In genomic region chr4:8655411-8656184, GRCh38 we compare ENCODE assay signal across 26 cellular contexts.
DNase-seq lines count a peak whose midpoint lies in the region; ATAC-seq, FAIRE-seq and TF ChIP-seq lines count a peak whose summit lies in the region.
"Had no signal": no experiment of that assay in that cellular context is flagged by ENCODE, and none has a peak within 500 bp of the region (broad histone marks: within the 10 kb centered on the region; RNA-seq: fewer than 3 reads in every experiment).

No MANE protein-coding gene starts in this region.

- no peaks in the 10 kb centered on the region for H3K36me3 Mint-ChIP-seq in activated T-helper 17 cell treated with anti-CD3 and anti-CD28 coated beads, Interleukin-2, amount 50 U/mL, for 72 hours (ENCODE audit: low read depth)
- H3K36me3 Mint-ChIP-seq: CD8-positive, alpha-beta memory T cell had no signal

- H3K4me1 Mint-ChIP-seq in activated T-helper 17 cell treated with anti-CD3 and anti-CD28 coated beads, Interleukin-2, amount 50 U/mL, for 72 hours = no peaks in the 10 kb centered on the region
- H3K4me1 Mint-ChIP-seq: CD8-positive, alpha-beta memory T cell had no signal

- no peak for ATAC-seq in left cardiac atrium
- no peak for ATAC-seq in activated T-helper 17 cell treated with anti-CD3 and anti-CD28 coated beads, Interleukin-2, amount 50 U/mL, for 72 hours (replicated peaks)
- ATAC-seq: HepG2, K562, Right ventricle myocardium inferior had no signal

- peaks cover 10% of the 10 kb centered on the region for H3K27me3 Mint-ChIP-seq in activated T-helper 17 cell treated with anti-CD3 and anti-CD28 coated beads, Interleukin-2, amount 50 U/mL, for 72 hours

- H3K27ac Mint-ChIP-seq in activated T-helper 17 cell treated with anti-CD3 and anti-CD28 coated beads, Interleukin-2, amount 50 U/mL, for 72 hours = no peak overlapping the region
- H3K27ac Mint-ChIP-seq: CD8-positive, alpha-beta memory T cell had no signal

- 83 to 86% methylated on average over 25 of the region's 25 CpGs for WGBS in sigmoid colon, 2 donors

- H3K4me3 ChIP-seq in kidney (ENCODE audit: low read length in 2 of 2) = no peak overlapping the region
- no peak overlapping the region for H3K4me3 ChIP-seq in sigmoid colon
- no peak overlapping the region for H3K4me3 ChIP-seq in tibial artery
- H3K4me3 ChIP-seq: K562, SJSA1 had no signal

- FAIRE-seq in kidney (lab: Jason Lieb, UNC) = no peak
- FAIRE-seq: HepG2 had no signal

- DNase-seq in cardiac septum (ENCODE audit: low spot score) (peak; percentile 62), left cardiac atrium (no peak), kidney (peak; percentile 52), sigmoid colon (peak; percentile 57), tibial artery (no peak)
- no peak for DNase-seq in activated effector memory CD4-positive, alpha-beta T cell treated with Interleukin-2 at 50 U/mL for 16 hours
- DNase-seq: 8988T; Calu3; CD8-positive, alpha-beta memory T cell; DMS53; EL; GF-D8; MM.1S; NCI-H1048; NCI-H1436; NCI-H187 treated with DMSO at 0.1 percent for 48 hours; NCI-H2107; NCI-H446 treated with DMSO at 0.1 percent for 48 hours; NCI-H526 treated with DMSO at 0.1 percent for 48 hours; OCI-M1 had no signal

- peaks cover 5% of the 10 kb centered on the region for H3K9me3 Mint-ChIP-seq in activated T-helper 17 cell treated with anti-CD3 and anti-CD28 coated beads, Interleukin-2, amount 50 U/mL, for 72 hours

- no peak overlapping the region for H3K4me3 Mint-ChIP-seq in activated T-helper 17 cell treated with anti-CD3 and anti-CD28 coated beads, Interleukin-2, amount 50 U/mL, for 72 hours
- H3K4me3 Mint-ChIP-seq: CD8-positive, alpha-beta memory T cell had no signal

- H3K4me1 ChIP-seq in kidney (ENCODE audit: control insufficient read depth in 1 of 2, insufficient read depth in 1 of 2, low read depth in 1 of 2, low read length in 2 of 2) = no peaks in the 10 kb centered on the region
- no peaks in the 10 kb centered on the region for H3K4me1 ChIP-seq in sigmoid colon
- H3K4me1 ChIP-seq in tibial artery = no peaks in the 10 kb centered on the region
- H3K4me1 ChIP-seq: SJSA1 had no signal

- intact Hi-C loops in cardiac septum (cut with DNase I) = no loop called here
- intact Hi-C loops in left cardiac atrium (cut with DNase I) = no loop called here
- intact Hi-C loops in kidney (cut with DNase I) = no loop called here
- intact Hi-C loops in sigmoid colon (cut with DNase I) = no loop called here
- intact Hi-C loops in tibial artery (cut with DNase I; ENCODE audit: low total_unique reads) = no loop called here

- H3K27ac ChIP-seq in kidney (ENCODE audit: low read depth in 2 of 2, low read length in 2 of 2) (no peak overlapping the region), sigmoid colon (no peak overlapping the region), tibial artery (no peak overlapping the region)
- H3K27ac ChIP-seq: C4-2B, SJSA1 had no signal

- H3K9me3 ChIP-seq in kidney (ENCODE audit: control insufficient read depth in 1 of 2, low read length in 2 of 2) (peaks cover 0 to 3% of the 10 kb centered on the region in 2 donors), sigmoid colon (no peaks in the 10 kb centered on the region), tibial artery (no peaks in the 10 kb centered on the region)
- H3K9me3 ChIP-seq: SJSA1 had no signal

- no peak for TF ChIP-seq EP300 in sigmoid colon (IDR thresholded peaks at IDR 0.05)

- TF ChIP-seq POLR2A in sigmoid colon (IDR thresholded peaks at IDR 0.05) = no peak

- H3K36me3 ChIP-seq in kidney (ENCODE audit: control insufficient read depth in 1 of 2, insufficient read depth in 2 of 2, low read length in 2 of 2) = no peaks in the 10 kb centered on the region
- no peaks in the 10 kb centered on the region for H3K36me3 ChIP-seq in sigmoid colon
- no peaks in the 10 kb centered on the region for H3K36me3 ChIP-seq in tibial artery
- H3K36me3 ChIP-seq: SJSA1 had no signal

- H3K27me3 ChIP-seq in sigmoid colon = peaks cover 0 to 23% (median 0%) of the 10 kb centered on the region in 3 donors
- H3K27me3 ChIP-seq in tibial artery = peaks cover 0 to 31% of the 10 kb centered on the region in 2 donors
- H3K27me3 ChIP-seq: SJSA1 had no signal

- TF ChIP-seq CTCF in kidney (IDR thresholded peaks at IDR 0.05; ENCODE audit: borderline replicate concordance, extremely low read depth, insufficient read depth) (no peak), sigmoid colon (IDR thresholded peaks at IDR 0.05) (no peak), tibial artery (IDR thresholded peaks at IDR 0.05) (no peak)

- H3K9ac ChIP-seq in kidney (ENCODE audit: low read length in 2 of 2) = no peak overlapping the region

Comparison
In these comparisons a context has a peak if more than half of its experiments do, and no peak if none do; other contexts are left out.
1. DNase-seq: peak in cardiac septum (single experiment), kidney (single experiment) and sigmoid colon (single experiment); none in left cardiac atrium (single experiment), activated effector memory CD4-positive, alpha-beta T cell treated with Interleukin-2 at 50 U/mL for 16 hours (single experiment) and tibial artery (0 of 2).